In genomic region chr11:66363805-66364535, GRCh38 we compare ENCODE assay signal across 8 cellular contexts. TPM values are rescaled to one million over a fixed set of nuclear protein-coding genes. Genes with fewer than 3 reads are reported as not detected.
DNase-seq lines count a peak whose midpoint lies in the region; ATAC-seq and TF ChIP-seq lines count a peak whose summit lies in the region.

No MANE protein-coding gene starts in this region.

- peak overlapping the region; percentile 15 for H3K9ac ChIP-seq in mucosa of stomach (ENCODE audit: low read length)

- H3K4me1 Mint-ChIP-seq in CD14-positive monocyte (no peaks in the 10 kb centered on the region), activated B cell treated with CpG ODN at 0.5 μM for 24 hours (no peaks in the 10 kb centered on the region)

- no peak overlapping the region for H3K27ac ChIP-seq in thyroid gland

- POLR2A ChIA-PET in activated B cell treated with CpG ODN at 0.5 μM for 24 hours (lab: Charles Lee), result interaction anchor here (0.6 to 2.1 kb wide), 3 partner anchors 8 to 22 kb away, joined by 3 to 8 read pairs (median 4); partner anchors contain the start of gene SLC29A2

- no peak for DNase-seq in CD14-positive monocyte (ENCODE audit: low spot score)
- DNase-seq in HFF-Myc (ENCODE audit: extremely low read depth, low read depth), result no peak
- peak; percentile 45 for DNase-seq in activated B cell treated with CpG ODN at 0.5 μM for 24 hours
- peak; percentile 38 for DNase-seq in central memory CD4-positive, alpha-beta T cell
- peak; percentile 13 to 22 for DNase-seq in thyroid gland

- H3K27ac Mint-ChIP-seq in CD14-positive monocyte, result peak overlapping the region in 2 of 7 donors; percentile 36 to 41
- H3K27ac Mint-ChIP-seq in activated B cell treated with CpG ODN at 0.5 μM for 24 hours, result no peak overlapping the region

- no peak overlapping the region for H3K4me3 ChIP-seq in HFF-Myc (replicated peaks; ENCODE audit: low read depth, low read length)
- no peak overlapping the region for H3K4me3 ChIP-seq in mucosa of stomach (ENCODE audit: low read length)
- H3K4me3 ChIP-seq in thyroid gland (replicated peaks in 1 of 3), result no peak overlapping the region

- H3K4me1 ChIP-seq in mucosa of stomach (ENCODE audit: control insufficient read depth, insufficient read depth, low read length) (peaks cover 7% of the 10 kb centered on the region), thyroid gland (no peaks in the 10 kb centered on the region)

- peaks cover 0 to 1% (median 0%) of the 10 kb centered on the region in 7 donors for H3K9me3 Mint-ChIP-seq in CD14-positive monocyte
- H3K9me3 Mint-ChIP-seq in activated B cell treated with CpG ODN at 0.5 μM for 24 hours, result no peaks in the 10 kb centered on the region

- H3K27me3 ChIP-seq in mucosa of stomach (ENCODE audit: control insufficient read depth, insufficient read depth, low read length) (no peaks in the 10 kb centered on the region), thyroid gland (no peaks in the 10 kb centered on the region)

- TF ChIP-seq CTCF in CD14-positive monocyte (IDR thresholded peaks at IDR 0.05), result peak; percentile 91
- peak; percentile 92 for TF ChIP-seq CTCF in HFF-Myc (IDR thresholded peaks at IDR 0.05; ENCODE audit: low read depth, low read length, missing control alignments)
- TF ChIP-seq CTCF in activated B cell treated with CpG ODN at 0.5 μM for 24 hours (IDR thresholded peaks at IDR 0.05), result no peak
- TF ChIP-seq CTCF in thyroid gland (IDR thresholded peaks at IDR 0.05), result peak in 4 of 6 experiments; percentile 10 to 54 (median 24)

- CTCF ChIA-PET in activated B cell treated with CpG ODN at 0.5 μM for 24 hours (lab: Charles Lee), result interaction anchor here (0.6 to 2.2 kb wide), 4 partner anchors 22 to 285 kb away, joined by 3 to 10 read pairs (median 4); no protein-coding TSS in a partner anchor

- H3K4me3 Mint-ChIP-seq in CD14-positive monocyte, result no peak overlapping the region
- H3K4me3 Mint-ChIP-seq in activated B cell treated with CpG ODN at 0.5 μM for 24 hours, result no peak overlapping the region

- 81 to 85% methylated on average over 9 to 12 of the region's 15 CpGs for WGBS in thyroid gland, 2 donors

- no peak for TF ChIP-seq POLR2A in thyroid gland (IDR thresholded peaks at IDR 0.05)

- peak; percentile 64 for ATAC-seq in activated B cell treated with CpG ODN at 0.5 μM for 24 hours (ENCODE audit: low read depth)
- ATAC-seq in GM18861 (IDR thresholded peaks at IDR 0.05; ENCODE audit: unreplicated experiment), result no peak
- ATAC-seq in HG02885 (IDR thresholded peaks at IDR 0.05; ENCODE audit: poor library complexity, unreplicated experiment), result no peak

- no peaks in the 10 kb centered on the region for H3K36me3 ChIP-seq in mucosa of stomach (ENCODE audit: control insufficient read depth, insufficient read depth, low read length)
- no peaks in the 10 kb centered on the region for H3K36me3 ChIP-seq in thyroid gland

- H3K9me3 ChIP-seq in mucosa of stomach (ENCODE audit: control insufficient read depth, low read length) (no peaks in the 10 kb centered on the region), thyroid gland (no peaks in the 10 kb centered on the region)

- intact Hi-C loops in CD14-positive monocyte (cut with micrococcal nuclease) (no loop called here), activated B cell treated with CpG ODN at 0.5 μM for 24 hours (cut with micrococcal nuclease) (no loop called here), thyroid gland (cut with DNase I) (no loop called here)

- H3K27me3 Mint-ChIP-seq in CD14-positive monocyte (ENCODE audit: low read depth in 3 of 3), result peaks cover 0 to 9% (median 5%) of the 10 kb centered on the region in 3 donors
- H3K27me3 Mint-ChIP-seq in activated B cell treated with CpG ODN at 0.5 μM for 24 hours, result no peaks in the 10 kb centered on the region

- H3K36me3 Mint-ChIP-seq in CD14-positive monocyte (no peaks in the 10 kb centered on the region), activated B cell treated with CpG ODN at 0.5 μM for 24 hours (ENCODE audit: low read depth) (peaks cover 1% of the 10 kb centered on the region)

RNA-seq across cellular contexts. Expression of gene SLC29A2, which starts 7.6 kb away (rescaled TPM):
- polyA plus RNA-seq in CD14-positive monocyte, result under 1 TPM in 1 of 2 donors, not detected in 1; 0.11 TPM
- total RNA-seq in activated B cell treated with CpG ODN at 0.5 μM for 24 hours (13.5 and 17.1 TPM in 2 replicates), thyroid gland (10 to 100 TPM in 2 of 4 donors, 1 to 10 TPM in 2; 5.0 to 11.4 (median 8.3) TPM)

RNA-seq across cellular contexts. Expression of gene B4GAT1, which starts 16.5 kb away (rescaled TPM):
- polyA plus RNA-seq in CD14-positive monocyte, result 1 to 10 TPM; 1.7 TPM
- total RNA-seq in activated B cell treated with CpG ODN at 0.5 μM for 24 hours (1.9 TPM in 2 replicates), thyroid gland (10 to 100 TPM; 41.1 to 67.2 (median 49.5) TPM)

RNA-seq across cellular contexts. Expression of gene BRMS1, which starts 19.1 kb away (rescaled TPM):
- polyA plus RNA-seq in CD14-positive monocyte, result 10 to 100 TPM; 62.0 to 65.2 TPM
- total RNA-seq in activated B cell treated with CpG ODN at 0.5 μM for 24 hours, result 56.9 and 59.2 TPM in 2 replicates
- total RNA-seq in thyroid gland, result 10 to 100 TPM; 41.4 to 64.4 (median 53.8) TPM

RNA-seq across cellular contexts. Expression of gene RIN1, which starts 27.7 kb away (rescaled TPM):
- 1 to 10 TPM; 6.1 to 7.6 TPM for polyA plus RNA-seq in CD14-positive monocyte
- 0.76 and 0.98 TPM in 2 replicates for total RNA-seq in activated B cell treated with CpG ODN at 0.5 μM for 24 hours
- total RNA-seq in thyroid gland, result 1 to 10 TPM; 1.3 to 7.9 (median 2.2) TPM

RNA-seq across cellular contexts. Expression of gene CD248, which starts 47.1 kb away (rescaled TPM):
- under 1 TPM in 1 of 2 donors, not detected in 1; 0.13 TPM for polyA plus RNA-seq in CD14-positive monocyte
- total RNA-seq in activated B cell treated with CpG ODN at 0.5 μM for 24 hours (0.22 TPM in 1 of 2 replicates, not detected in the other), thyroid gland (10 to 100 TPM in 1 of 4 donors, 1 to 10 TPM in 3; 4.6 to 24.8 (median 6.6) TPM)

Comparison
In these comparisons a context has a peak if more than half of its experiments do, and no peak if none do; other contexts are left out.
1. DNase-seq: peak in activated B cell treated with CpG ODN at 0.5 μM for 24 hours (single experiment), central memory CD4-positive, alpha-beta T cell (single experiment) and thyroid gland (2 of 2); none in CD14-positive monocyte (single experiment) and HFF-Myc (single experiment).
2. RNA of gene B4GAT1, which starts 16.5 kb away (total RNA-seq): 41.1 to 67.2 TPM in thyroid gland; 1.9 TPM in activated B cell treated with CpG ODN at 0.5 μM for 24 hours; every median in the first group is over 10 times any median in the second.